ENCODE assay signal across 9 cellular contexts in the genomic region with DNA sequence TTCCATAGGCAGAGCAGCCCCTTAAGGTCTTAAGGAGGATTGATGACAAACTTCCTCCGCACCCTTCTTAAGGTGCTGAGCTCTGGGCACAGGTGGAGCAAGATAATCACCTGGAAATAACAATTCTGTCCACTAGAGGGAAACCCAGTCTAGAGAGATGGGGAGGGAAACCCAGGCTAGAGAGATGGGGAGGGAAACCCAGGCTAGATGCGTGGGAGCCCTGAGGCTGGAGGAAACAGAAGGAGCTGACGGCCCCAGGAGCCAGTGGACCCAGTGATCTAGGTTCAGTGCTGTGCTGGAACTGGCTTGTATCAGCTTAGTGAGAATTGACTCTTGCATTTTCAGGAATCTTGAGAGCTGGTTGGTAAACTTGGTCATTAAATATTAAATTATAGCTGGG. TPM values are rescaled to one million over a fixed set of nuclear protein-coding genes. Genes with fewer than 3 reads are reported as not detected.
DNase-seq lines count a peak whose midpoint lies in the region; ATAC-seq and TF ChIP-seq lines count a peak whose summit lies in the region.
"Had no signal": no experiment of that assay in that cellular context is flagged by ENCODE, and none has a peak within 500 bp of the region (broad histone marks: within the 10 kb centered on the region; RNA-seq: fewer than 3 reads in every experiment).

No MANE protein-coding gene starts in this region.

- POLR2A ChIA-PET in activated CD4-positive, alpha-beta T cell treated with anti-CD3 and anti-CD28 coated beads for 36 hours (lab: Charles Lee): interaction anchor here (0.6 kb wide), 3 partner anchors 44 to 1273 kb away, joined by 3 to 4 read pairs (median 3); no protein-coding TSS in a partner anchor

- H3K36me3 Mint-ChIP-seq in activated CD4-positive, alpha-beta T cell treated with anti-CD3 and anti-CD28 coated beads for 36 hours (ENCODE audit: low read depth): no peaks in the 10 kb centered on the region
- no peaks in the 10 kb centered on the region for H3K36me3 Mint-ChIP-seq in activated T-helper 2 cell treated with anti-CD3 and anti-CD28 coated beads, Interferon-gamma antibody, Interleukin-2, Interleukin-4, amounts not matched to agents 10 μg/mL and 5 μg/mL and 100 μg/mL, durations not matched to agents 14 hours and 24 hours and 36 hours (ENCODE audit: low read depth)

- H3K27ac ChIP-seq in prostate gland: no peak overlapping the region
- H3K27ac ChIP-seq: BLaER1 treated with 17β-estradiol and CSF1 and Interleukin-3, amounts not matched to agents 10 nM and 100 nM had no signal

- peaks cover 2% of the 10 kb centered on the region for H3K27me3 Mint-ChIP-seq in activated CD4-positive, alpha-beta T cell treated with anti-CD3 and anti-CD28 coated beads for 36 hours
- H3K27me3 Mint-ChIP-seq in activated T-helper 2 cell treated with anti-CD3 and anti-CD28 coated beads, Interferon-gamma antibody, Interleukin-2, Interleukin-4, amounts not matched to agents 10 μg/mL and 5 μg/mL and 100 μg/mL, durations not matched to agents 14 hours and 24 hours and 36 hours (ENCODE audit: low read depth): peaks cover 4% of the 10 kb centered on the region

- CTCF ChIA-PET in activated CD4-positive, alpha-beta T cell treated with anti-CD3 and anti-CD28 coated beads for 36 hours (lab: Charles Lee): interaction anchor here (0.6 to 5.3 kb wide), 43 partner anchors 9 to 1462 kb away, joined by 3 to 134 read pairs (median 4); partner anchors contain the start of gene MYCL

- no peaks in the 10 kb centered on the region for H3K9me3 Mint-ChIP-seq in activated CD4-positive, alpha-beta T cell treated with anti-CD3 and anti-CD28 coated beads for 36 hours (ENCODE audit: low read depth)
- H3K9me3 Mint-ChIP-seq in activated T-helper 2 cell treated with anti-CD3 and anti-CD28 coated beads, Interferon-gamma antibody, Interleukin-2, Interleukin-4, amounts not matched to agents 10 μg/mL and 5 μg/mL and 100 μg/mL, durations not matched to agents 14 hours and 24 hours and 36 hours: no peaks in the 10 kb centered on the region

- TF ChIP-seq CTCF in prostate gland (IDR thresholded peaks at IDR 0.05): peak; percentile 21 to 81 (median 68)

- H3K36me3 ChIP-seq in prostate gland: no peaks in the 10 kb centered on the region
- H3K36me3 ChIP-seq: BLaER1 treated with 17β-estradiol and CSF1 and Interleukin-3, amounts not matched to agents 10 nM and 100 nM had no signal

- intact Hi-C loops in activated CD4-positive, alpha-beta T cell treated with anti-CD3 and anti-CD28 coated beads for 36 hours (cut with DNase I, micrococcal nuclease): loop anchor here (1.0 to 5.0 kb wide), 6 partner anchors 36 to 113 kb away; partner anchors contain the start of gene MFSD2A (in 2 of the 2)
- intact Hi-C loops in activated T-helper 2 cell treated with anti-CD3 and anti-CD28 coated beads, Interferon-gamma antibody, Interleukin-2, Interleukin-4, amounts not matched to agents 10 μg/mL and 5 μg/mL and 100 μg/mL, durations not matched to agents 14 hours and 24 hours and 36 hours (cut with micrococcal nuclease): loop anchor here (1.0 kb wide), 2 partner anchors 54 to 113 kb away; no protein-coding TSS in a partner anchor
- intact Hi-C loops in prostate gland (cut with DNase I): loop anchor here (1.0 kb wide), 1 partner anchor 54 kb away; no protein-coding TSS in a partner anchor

- no peaks in the 10 kb centered on the region for H3K9me3 ChIP-seq in prostate gland
- H3K9me3 ChIP-seq: BLaER1 treated with 17β-estradiol and CSF1 and Interleukin-3, amounts not matched to agents 10 nM and 100 nM had no signal

- ATAC-seq in activated CD4-positive, alpha-beta T cell treated with anti-CD3 and anti-CD28 coated beads for 36 hours: peak; percentile 98

- no peak overlapping the region for H3K4me3 ChIP-seq in prostate gland
- H3K4me3 ChIP-seq: BLaER1 treated with 17β-estradiol and CSF1 and Interleukin-3, amounts not matched to agents 10 nM and 100 nM had no signal

- H3K4me3 Mint-ChIP-seq in activated CD4-positive, alpha-beta T cell treated with anti-CD3 and anti-CD28 coated beads for 36 hours: no peak overlapping the region
- H3K4me3 Mint-ChIP-seq in activated T-helper 2 cell treated with anti-CD3 and anti-CD28 coated beads, Interferon-gamma antibody, Interleukin-2, Interleukin-4, amounts not matched to agents 10 μg/mL and 5 μg/mL and 100 μg/mL, durations not matched to agents 14 hours and 24 hours and 36 hours (ENCODE audit: low read depth): no peak overlapping the region

- WGBS in prostate gland: 23% methylated on average over 3 of the region's 3 CpGs

- peak; percentile 74 for DNase-seq in activated CD4-positive, alpha-beta T cell treated with anti-CD3 and anti-CD28 coated beads for 36 hours
- DNase-seq in activated CD4-positive, alpha-beta T cell treated with anti-CD3 and anti-CD28 coated beads for 1 hour: no peak
- DNase-seq in LHCN-M2 (ENCODE audit: low read depth): peak; percentile 49
- peak; percentile 76 for DNase-seq in OCI-M1 (lab: John Stamatoyannopoulos, UW)
- DNase-seq in activated T-helper 2 cell treated with anti-CD3 and anti-CD28 coated beads, Interferon-gamma antibody, Interleukin-2, Interleukin-4, amounts not matched to agents 10 μg/mL and 5 μg/mL and 100 μg/mL, durations not matched to agents 14 hours and 24 hours and 36 hours (ENCODE audit: low spot score): peak; percentile 14
- peak; percentile 42 for DNase-seq in globus pallidus (ENCODE audit: low spot score)
- DNase-seq in prostate gland (ENCODE audit: low spot score): peak; percentile 58
- DNase-seq in KG1 (lab: John Stamatoyannopoulos, UW): no peak

- H3K4me1 Mint-ChIP-seq in activated CD4-positive, alpha-beta T cell treated with anti-CD3 and anti-CD28 coated beads for 36 hours: no peaks in the 10 kb centered on the region
- no peaks in the 10 kb centered on the region for H3K4me1 Mint-ChIP-seq in activated T-helper 2 cell treated with anti-CD3 and anti-CD28 coated beads, Interferon-gamma antibody, Interleukin-2, Interleukin-4, amounts not matched to agents 10 μg/mL and 5 μg/mL and 100 μg/mL, durations not matched to agents 14 hours and 24 hours and 36 hours (ENCODE audit: low read depth)

- no peaks in the 10 kb centered on the region for H3K4me1 ChIP-seq in prostate gland (replicated peaks)

- no peak overlapping the region for H3K27ac Mint-ChIP-seq in activated CD4-positive, alpha-beta T cell treated with anti-CD3 and anti-CD28 coated beads for 36 hours
- H3K27ac Mint-ChIP-seq in activated T-helper 2 cell treated with anti-CD3 and anti-CD28 coated beads, Interferon-gamma antibody, Interleukin-2, Interleukin-4, amounts not matched to agents 10 μg/mL and 5 μg/mL and 100 μg/mL, durations not matched to agents 14 hours and 24 hours and 36 hours: no peak overlapping the region

- H3K27me3 ChIP-seq in prostate gland (replicated peaks; ENCODE audit: insufficient read depth): no peaks in the 10 kb centered on the region
- H3K27me3 ChIP-seq: BLaER1 treated with 17β-estradiol and CSF1 and Interleukin-3, amounts not matched to agents 10 nM and 100 nM had no signal

- TF ChIP-seq POLR2A in prostate gland (IDR thresholded peaks at IDR 0.05): no peak

RNA-seq across cellular contexts. Expression of gene MYCL, which starts 17.8 kb away (rescaled TPM):
- under 1 TPM; 0.11 to 0.16 TPM for total RNA-seq in activated CD4-positive, alpha-beta T cell treated with anti-CD3 and anti-CD28 coated beads for 36 hours
- total RNA-seq in LHCN-M2 (2014; rRNA removed) (4.4 and 9.6 TPM in 2 replicates), prostate gland (10 to 100 TPM; 14.5 to 19.7 TPM)
- 2.1 TPM for polyA plus RNA-seq in LHCN-M2 (2012)
- total RNA-seq in activated T-helper 2 cell treated with anti-CD3 and anti-CD28 coated beads, Interferon-gamma antibody, Interleukin-2, Interleukin-4, amounts not matched to agents 10 μg/mL and 5 μg/mL and 100 μg/mL, durations not matched to agents 14 hours and 24 hours and 36 hours: 0.50 and 0.57 TPM in 2 replicates

RNA-seq across cellular contexts. Expression of gene MFSD2A, which starts 35.4 kb away (rescaled TPM):
- 10 to 100 TPM in 1 of 2 experiments, 1 to 10 TPM in 1; 8.8 to 12.8 TPM for total RNA-seq in activated CD4-positive, alpha-beta T cell treated with anti-CD3 and anti-CD28 coated beads for 36 hours
- total RNA-seq in LHCN-M2 (2014; rRNA removed): 9.7 and 12.3 TPM in 2 replicates
- polyA plus RNA-seq in LHCN-M2 (2012): 3.4 TPM
- 43.3 and 47.8 TPM in 2 replicates for total RNA-seq in activated T-helper 2 cell treated with anti-CD3 and anti-CD28 coated beads, Interferon-gamma antibody, Interleukin-2, Interleukin-4, amounts not matched to agents 10 μg/mL and 5 μg/mL and 100 μg/mL, durations not matched to agents 14 hours and 24 hours and 36 hours
- total RNA-seq in prostate gland: 100 to 1,000 TPM in 1 of 2 donors, 1 to 10 TPM in 1; 1.1 to 135 TPM

RNA-seq across cellular contexts. Expression of gene TRIT1, which starts 36.2 kb away (rescaled TPM):
- 10 to 100 TPM; 31.4 to 51.7 TPM for total RNA-seq in activated CD4-positive, alpha-beta T cell treated with anti-CD3 and anti-CD28 coated beads for 36 hours
- total RNA-seq in LHCN-M2 (2014; rRNA removed): 23.9 and 25.6 TPM in 2 replicates
- polyA plus RNA-seq in LHCN-M2 (2012): 7.4 TPM
- 22.8 and 26.2 TPM in 2 replicates for total RNA-seq in activated T-helper 2 cell treated with anti-CD3 and anti-CD28 coated beads, Interferon-gamma antibody, Interleukin-2, Interleukin-4, amounts not matched to agents 10 μg/mL and 5 μg/mL and 100 μg/mL, durations not matched to agents 14 hours and 24 hours and 36 hours
- 10 to 100 TPM; 23.2 to 35.5 TPM for total RNA-seq in prostate gland

Comparison
In these comparisons a context has a peak if more than half of its experiments do, and no peak if none do; other contexts are left out.
1. DNase-seq: peak in activated CD4-positive, alpha-beta T cell treated with anti-CD3 and anti-CD28 coated beads for 36 hours (single experiment), LHCN-M2 (single experiment), OCI-M1 (single experiment), activated T-helper 2 cell treated with anti-CD3 and anti-CD28 coated beads, Interferon-gamma antibody, Interleukin-2, Interleukin-4, amounts not matched to agents 10 μg/mL and 5 μg/mL and 100 μg/mL, durations not matched to agents 14 hours and 24 hours and 36 hours (single experiment), globus pallidus (single experiment) and prostate gland (single experiment); none in activated CD4-positive, alpha-beta T cell treated with anti-CD3 and anti-CD28 coated beads for 1 hour (single experiment) and KG1 (single experiment).